Comparison of ENCODE assay signal across 28 cellular contexts in genomic region chr6:48123601-48124000, GRCh38. TPM values are rescaled to one million over a fixed set of nuclear protein-coding genes. Genes with fewer than 3 reads are reported as not detected.
"Had no signal": no experiment of that assay in that cellular context is flagged by ENCODE, and none has a peak within 500 bp of the region (broad histone marks: within the 10 kb centered on the region; RNA-seq: fewer than 3 reads in every experiment).

No MANE protein-coding gene starts in this region.

- FAIRE-seq: colon, endometrium, endothelial cell of umbilical vein, frontal cortex had no signal

- H3K9me3 ChIP-seq: colonic mucosa, esophagus muscularis mucosa, esophagus squamous epithelium, gastrocnemius medialis, gastroesophageal sphincter, heart left ventricle, heart right ventricle had no signal

- H3K27me3 ChIP-seq: colonic mucosa, esophagus muscularis mucosa, esophagus squamous epithelium, foreskin keratinocyte, gastrocnemius medialis, gastroesophageal sphincter, heart left ventricle had no signal

- H3K4me1 ChIP-seq: colonic mucosa, esophagus muscularis mucosa, esophagus squamous epithelium, foreskin keratinocyte, gastrocnemius medialis, gastroesophageal sphincter, heart left ventricle, heart right ventricle had no signal

- H3K27ac ChIP-seq: colonic mucosa, coronary artery, dorsolateral prefrontal cortex, epithelial cell of prostate, esophagus muscularis mucosa, esophagus squamous epithelium, foreskin keratinocyte, gastrocnemius medialis, gastroesophageal sphincter, heart left ventricle, heart right ventricle had no signal

- DNase-seq: colonic mucosa; cortex of kidney; dermis blood vessel endothelial cell; dorsolateral prefrontal cortex; effector CD4-positive, alpha-beta T cell; effector CD8-positive, alpha-beta T cell; effector memory CD4-positive, alpha-beta T cell; effector memory CD8-positive, alpha-beta T cell; endodermal cell; erythroblast; esophagus squamous epithelium; foreskin fibroblast; foreskin keratinocyte; foreskin melanocyte; gastrocnemius medialis; glutamatergic neuron; head of caudate nucleus; heart left ventricle; heart right ventricle had no signal

- H3K4me3 ChIP-seq: colonic mucosa, coronary artery, dorsolateral prefrontal cortex, esophagus muscularis mucosa, esophagus squamous epithelium, gastrocnemius medialis, gastroesophageal sphincter, heart left ventricle, heart right ventricle had no signal

- ATAC-seq: effector memory CD8-positive, alpha-beta T cell; esophagus mucosa; foreskin keratinocyte; gastrocnemius medialis; gastroesophageal sphincter; heart left ventricle; heart right ventricle had no signal

- H3K36me3 ChIP-seq: colonic mucosa, esophagus muscularis mucosa, esophagus squamous epithelium, gastrocnemius medialis, gastroesophageal sphincter, heart left ventricle, heart right ventricle had no signal

RNA-seq across cellular contexts. Expression of gene PTCHD4, which starts 12.6 kb away (rescaled TPM):
- total RNA-seq: colonic mucosa had no signal
